1 cellular context compared by ENCODE assay signal in the genomic region with DNA sequence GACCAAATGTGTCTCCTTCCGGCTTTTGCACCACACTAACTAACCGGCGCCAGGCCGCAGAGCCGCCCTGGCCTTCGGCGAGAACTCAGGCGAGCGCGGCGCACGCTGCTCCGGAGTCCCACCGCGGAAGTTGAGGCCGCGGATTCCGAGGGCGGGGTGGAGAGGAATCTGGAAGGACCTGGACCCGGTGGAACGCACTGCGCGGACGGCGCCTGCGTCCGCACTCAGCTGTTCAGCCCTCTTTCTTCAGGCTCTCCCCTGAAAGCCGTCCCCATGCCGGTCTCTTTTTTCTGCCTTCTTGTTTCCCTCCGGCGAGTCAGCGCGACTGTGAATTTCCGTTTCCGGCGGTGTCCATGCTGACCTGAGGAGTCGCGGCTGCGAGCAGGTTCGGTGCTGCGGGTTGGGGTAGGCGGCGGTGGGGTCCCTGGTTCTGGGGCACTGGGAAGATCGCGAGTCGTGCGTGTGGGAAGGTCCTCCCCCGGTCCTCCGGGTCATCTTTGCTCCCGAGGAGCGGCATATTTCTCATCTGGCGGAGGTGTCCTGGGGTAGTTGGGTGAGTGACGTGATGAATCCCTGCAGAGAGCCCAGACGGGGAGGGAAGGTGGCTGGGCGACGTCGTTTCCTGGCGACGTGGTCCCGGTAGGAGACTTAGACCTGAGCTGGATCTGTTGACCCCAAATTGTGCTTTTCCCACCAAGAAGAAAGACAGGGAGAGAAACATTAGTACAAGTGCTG.
TF ChIP-seq lines count a peak whose summit lies in the region.

A gene with protein sequence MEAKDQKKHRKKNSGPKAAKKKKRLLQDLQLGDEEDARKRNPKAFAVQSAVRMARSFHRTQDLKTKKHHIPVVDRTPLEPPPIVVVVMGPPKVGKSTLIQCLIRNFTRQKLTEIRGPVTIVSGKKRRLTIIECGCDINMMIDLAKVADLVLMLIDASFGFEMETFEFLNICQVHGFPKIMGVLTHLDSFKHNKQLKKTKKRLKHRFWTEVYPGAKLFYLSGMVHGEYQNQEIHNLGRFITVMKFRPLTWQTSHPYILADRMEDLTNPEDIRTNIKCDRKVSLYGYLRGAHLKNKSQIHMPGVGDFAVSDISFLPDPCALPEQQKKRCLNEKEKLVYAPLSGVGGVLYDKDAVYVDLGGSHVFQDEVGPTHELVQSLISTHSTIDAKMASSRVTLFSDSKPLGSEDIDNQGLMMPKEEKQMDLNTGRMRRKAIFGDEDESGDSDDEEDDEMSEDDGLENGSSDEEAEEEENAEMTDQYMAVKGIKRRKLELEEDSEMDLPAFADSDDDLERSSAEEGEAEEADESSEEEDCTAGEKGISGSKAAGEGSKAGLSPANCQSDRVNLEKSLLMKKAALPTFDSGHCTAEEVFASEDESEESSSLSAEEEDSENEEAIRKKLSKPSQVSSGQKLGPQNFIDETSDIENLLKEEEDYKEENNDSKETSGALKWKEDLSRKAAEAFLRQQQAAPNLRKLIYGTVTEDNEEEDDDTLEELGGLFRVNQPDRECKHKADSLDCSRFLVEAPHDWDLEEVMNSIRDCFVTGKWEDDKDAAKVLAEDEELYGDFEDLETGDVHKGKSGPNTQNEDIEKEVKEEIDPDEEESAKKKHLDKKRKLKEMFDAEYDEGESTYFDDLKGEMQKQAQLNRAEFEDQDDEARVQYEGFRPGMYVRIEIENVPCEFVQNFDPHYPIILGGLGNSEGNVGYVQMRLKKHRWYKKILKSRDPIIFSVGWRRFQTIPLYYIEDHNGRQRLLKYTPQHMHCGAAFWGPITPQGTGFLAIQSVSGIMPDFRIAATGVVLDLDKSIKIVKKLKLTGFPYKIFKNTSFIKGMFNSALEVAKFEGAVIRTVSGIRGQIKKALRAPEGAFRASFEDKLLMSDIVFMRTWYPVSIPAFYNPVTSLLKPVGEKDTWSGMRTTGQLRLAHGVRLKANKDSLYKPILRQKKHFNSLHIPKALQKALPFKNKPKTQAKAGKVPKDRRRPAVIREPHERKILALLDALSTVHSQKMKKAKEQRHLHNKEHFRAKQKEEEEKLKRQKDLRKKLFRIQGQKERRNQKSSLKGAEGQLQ (plus strand): TSS at position 350 of the 735 bp plus-strand sequence. CDS start 1,600 bp downstream, outside the sequence.

TF ChIP-seq in K562, 482 proteins besides CTCF, POLR2A, EP300 and RAD21 (continued from another document and continues in another):
- TF ChIP-seq NKRF (IDR thresholded peaks at IDR 0.05; ENCODE audit: borderline replicate concordance) (peak; percentile 98), HMG20B (CRISPR knock-in tag; IDR thresholded peaks at IDR 0.05) (no peak; the same call in 1 of the 2 replicates), RFX5 (IDR thresholded peaks at IDR 0.05; ENCODE audit: low read depth, low read length) (no peak), RUNX1 (IDR thresholded peaks at IDR 0.05; ENCODE audit: low read depth) (peak; percentile 80), ZSCAN32 (CRISPR knock-in tag; IDR thresholded peaks at IDR 0.05) (0 out of 2 replicates have a peak, but pooled peaks have one; percentile 11), CREBBP (IDR thresholded peaks at IDR 0.05; ENCODE audit: low read depth, low read length) (no peak), SOX6 (IDR thresholded peaks at IDR 0.05) (peak; percentile 79), ZFX (CRISPR knock-in tag; IDR thresholded peaks at IDR 0.05) (peak; percentile 98), ELF2 (CRISPR knock-in tag; IDR thresholded peaks at IDR 0.05) (peak; percentile 95), ZNF24 (IDR thresholded peaks at IDR 0.05) (peak; percentile 80), GTF2E2 (tag; IDR thresholded peaks at IDR 0.05) (peak; percentile 100), TEAD2 (tag; IDR thresholded peaks at IDR 0.05) (no peak), KHSRP (IDR thresholded peaks at IDR 0.05) (no peak), ARID1B (IDR thresholded peaks at IDR 0.05) (no peak; the same call in 1 of the 2 replicates), HDAC1 (IDR thresholded peaks at IDR 0.05) (peak in 1 of 2 experiments; percentile 99; a peak in 2 of 4 replicates), SREBF1 (IDR thresholded peaks at IDR 0.05; ENCODE audit: borderline replicate concordance, low read depth, low read length) (peak; percentile 72), POLR2AphosphoS5 (IDR thresholded peaks at IDR 0.05; ENCODE audit: control insufficient read depth, insufficient read depth, low read depth, low read length) (peak; percentile 98), TRIM28 (IDR thresholded peaks at IDR 0.05) (0 out of 2 replicates have a peak, but pooled peaks have one; percentile 58), ZNF764 (CRISPR knock-in tag; IDR thresholded peaks at IDR 0.05; ENCODE audit: low read depth) (no peak), NR1H2 (CRISPR knock-in tag; IDR thresholded peaks at IDR 0.05) (no peak), SIRT6 (IDR thresholded peaks at IDR 0.05; ENCODE audit: low read depth, low read length) (no peak), ZNF274 (IDR thresholded peaks at IDR 0.05; ENCODE audit: borderline replicate concordance, low read depth, low read length) (no peak), JUND (IDR thresholded peaks at IDR 0.05; ENCODE audit: borderline replicate concordance, low read depth, low read length) (peak; percentile 81), JUND (tag; IDR thresholded peaks at IDR 0.05; ENCODE audit: borderline replicate concordance, low read depth, low read length) (peak; percentile 63; the same call in 2 of the 3 replicates), HNRNPLL (IDR thresholded peaks at IDR 0.05; ENCODE audit: low read depth, low read length, poor library complexity, severe bottlenecking) (peak; percentile 86), MECOM (CRISPR knock-in tag; IDR thresholded peaks at IDR 0.05) (peak; percentile 52; the same call in 1 of the 2 replicates), RBFOX2 (IDR thresholded peaks at IDR 0.05; ENCODE audit: low read depth, low read length) (peak; percentile 98), EWSR1 (IDR thresholded peaks at IDR 0.05; ENCODE audit: borderline replicate concordance, low read depth, partially characterized antibody) (no peak), CEBPZ (IDR thresholded peaks at IDR 0.05; ENCODE audit: borderline replicate concordance, low read depth, low read length) (0 out of 2 replicates have a peak, but pooled peaks have one; percentile 47), RAD51 (IDR thresholded peaks at IDR 0.05; ENCODE audit: borderline replicate concordance, low read depth) (peak; percentile 7; the same call in 1 of the 2 replicates), ZC3H11A (IDR thresholded peaks at IDR 0.05; ENCODE audit: low read depth, low read length) (peak; percentile 86; the same call in 1 of the 2 replicates)
- TF ChIP-seq, protein P1, sequence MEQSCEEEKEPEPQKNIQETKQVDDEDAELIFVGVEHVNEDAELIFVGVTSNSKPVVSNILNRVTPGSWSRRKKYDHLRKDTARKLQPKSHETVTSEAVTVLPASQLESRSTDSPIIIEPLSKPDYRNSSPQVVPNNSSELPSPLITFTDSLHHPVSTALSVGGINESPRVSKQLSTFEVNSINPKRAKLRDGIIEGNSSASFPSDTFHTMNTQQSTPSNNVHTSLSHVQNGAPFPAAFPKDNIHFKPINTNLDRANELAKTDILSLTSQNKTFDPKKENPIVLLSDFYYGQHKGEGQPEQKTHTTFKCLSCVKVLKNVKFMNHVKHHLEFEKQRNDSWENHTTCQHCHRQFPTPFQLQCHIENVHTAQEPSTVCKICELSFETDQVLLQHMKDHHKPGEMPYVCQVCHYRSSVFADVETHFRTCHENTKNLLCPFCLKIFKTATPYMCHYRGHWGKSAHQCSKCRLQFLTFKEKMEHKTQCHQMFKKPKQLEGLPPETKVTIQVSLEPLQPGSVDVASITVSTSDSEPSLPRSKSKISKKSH (CRISPR knock-in tag; IDR thresholded peaks at IDR 0.05), result 0 out of 2 replicates have a peak, but pooled peaks have one; percentile 45
- TF ChIP-seq, protein P2, sequence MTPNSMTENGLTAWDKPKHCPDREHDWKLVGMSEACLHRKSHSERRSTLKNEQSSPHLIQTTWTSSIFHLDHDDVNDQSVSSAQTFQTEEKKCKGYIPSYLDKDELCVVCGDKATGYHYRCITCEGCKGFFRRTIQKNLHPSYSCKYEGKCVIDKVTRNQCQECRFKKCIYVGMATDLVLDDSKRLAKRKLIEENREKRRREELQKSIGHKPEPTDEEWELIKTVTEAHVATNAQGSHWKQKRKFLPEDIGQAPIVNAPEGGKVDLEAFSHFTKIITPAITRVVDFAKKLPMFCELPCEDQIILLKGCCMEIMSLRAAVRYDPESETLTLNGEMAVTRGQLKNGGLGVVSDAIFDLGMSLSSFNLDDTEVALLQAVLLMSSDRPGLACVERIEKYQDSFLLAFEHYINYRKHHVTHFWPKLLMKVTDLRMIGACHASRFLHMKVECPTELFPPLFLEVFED (CRISPR knock-in tag; conservative IDR thresholded peaks at IDR 0.05), result peak; percentile 4; the same call in 1 of the 2 replicates
- TF ChIP-seq, protein P3, sequence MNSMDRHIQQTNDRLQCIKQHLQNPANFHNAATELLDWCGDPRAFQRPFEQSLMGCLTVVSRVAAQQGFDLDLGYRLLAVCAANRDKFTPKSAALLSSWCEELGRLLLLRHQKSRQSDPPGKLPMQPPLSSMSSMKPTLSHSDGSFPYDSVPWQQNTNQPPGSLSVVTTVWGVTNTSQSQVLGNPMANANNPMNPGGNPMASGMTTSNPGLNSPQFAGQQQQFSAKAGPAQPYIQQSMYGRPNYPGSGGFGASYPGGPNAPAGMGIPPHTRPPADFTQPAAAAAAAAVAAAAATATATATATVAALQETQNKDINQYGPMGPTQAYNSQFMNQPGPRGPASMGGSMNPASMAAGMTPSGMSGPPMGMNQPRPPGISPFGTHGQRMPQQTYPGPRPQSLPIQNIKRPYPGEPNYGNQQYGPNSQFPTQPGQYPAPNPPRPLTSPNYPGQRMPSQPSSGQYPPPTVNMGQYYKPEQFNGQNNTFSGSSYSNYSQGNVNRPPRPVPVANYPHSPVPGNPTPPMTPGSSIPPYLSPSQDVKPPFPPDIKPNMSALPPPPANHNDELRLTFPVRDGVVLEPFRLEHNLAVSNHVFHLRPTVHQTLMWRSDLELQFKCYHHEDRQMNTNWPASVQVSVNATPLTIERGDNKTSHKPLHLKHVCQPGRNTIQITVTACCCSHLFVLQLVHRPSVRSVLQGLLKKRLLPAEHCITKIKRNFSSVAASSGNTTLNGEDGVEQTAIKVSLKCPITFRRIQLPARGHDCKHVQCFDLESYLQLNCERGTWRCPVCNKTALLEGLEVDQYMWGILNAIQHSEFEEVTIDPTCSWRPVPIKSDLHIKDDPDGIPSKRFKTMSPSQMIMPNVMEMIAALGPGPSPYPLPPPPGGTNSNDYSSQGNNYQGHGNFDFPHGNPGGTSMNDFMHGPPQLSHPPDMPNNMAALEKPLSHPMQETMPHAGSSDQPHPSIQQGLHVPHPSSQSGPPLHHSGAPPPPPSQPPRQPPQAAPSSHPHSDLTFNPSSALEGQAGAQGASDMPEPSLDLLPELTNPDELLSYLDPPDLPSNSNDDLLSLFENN (IDR thresholded peaks at IDR 0.05; ENCODE audit: low read depth in 2 of 2, low read length in 2 of 2), result peak; percentile 35 to 73; a peak in 1 of 4 replicates
- TF ChIP-seq, protein P4, sequence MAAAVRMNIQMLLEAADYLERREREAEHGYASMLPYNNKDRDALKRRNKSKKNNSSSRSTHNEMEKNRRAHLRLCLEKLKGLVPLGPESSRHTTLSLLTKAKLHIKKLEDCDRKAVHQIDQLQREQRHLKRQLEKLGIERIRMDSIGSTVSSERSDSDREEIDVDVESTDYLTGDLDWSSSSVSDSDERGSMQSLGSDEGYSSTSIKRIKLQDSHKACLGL (CRISPR knock-in tag; IDR thresholded peaks at IDR 0.05; ENCODE audit: borderline replicate concordance, poor library complexity, severe bottlenecking), result peak; percentile 87
- TF ChIP-seq, protein P5, sequence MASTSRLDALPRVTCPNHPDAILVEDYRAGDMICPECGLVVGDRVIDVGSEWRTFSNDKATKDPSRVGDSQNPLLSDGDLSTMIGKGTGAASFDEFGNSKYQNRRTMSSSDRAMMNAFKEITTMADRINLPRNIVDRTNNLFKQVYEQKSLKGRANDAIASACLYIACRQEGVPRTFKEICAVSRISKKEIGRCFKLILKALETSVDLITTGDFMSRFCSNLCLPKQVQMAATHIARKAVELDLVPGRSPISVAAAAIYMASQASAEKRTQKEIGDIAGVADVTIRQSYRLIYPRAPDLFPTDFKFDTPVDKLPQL (IDR thresholded peaks at IDR 0.05; ENCODE audit: extremely low read depth, insufficient read length), result peak; percentile 32
- TF ChIP-seq, protein P6, sequence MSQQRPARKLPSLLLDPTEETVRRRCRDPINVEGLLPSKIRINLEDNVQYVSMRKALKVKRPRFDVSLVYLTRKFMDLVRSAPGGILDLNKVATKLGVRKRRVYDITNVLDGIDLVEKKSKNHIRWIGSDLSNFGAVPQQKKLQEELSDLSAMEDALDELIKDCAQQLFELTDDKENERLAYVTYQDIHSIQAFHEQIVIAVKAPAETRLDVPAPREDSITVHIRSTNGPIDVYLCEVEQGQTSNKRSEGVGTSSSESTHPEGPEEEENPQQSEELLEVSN (IDR thresholded peaks at IDR 0.05; ENCODE audit: borderline replicate concordance in 1 of 2, extremely low read depth in 1 of 2, insufficient read depth in 1 of 2, insufficient read length in 1 of 2, low read depth in 1 of 2, low read length in 1 of 2, poor library complexity in 1 of 2, severe bottlenecking in 1 of 2), result peak; percentile 79 to 92
